In genomic region chr5:95142145-95142544, GRCh38 we compare ENCODE assay signal across 19 cellular contexts.
DNase-seq lines count a peak whose midpoint lies in the region; ATAC-seq and TF ChIP-seq lines count a peak whose summit lies in the region.
"Had no signal": no experiment of that assay in that cellular context is flagged by ENCODE, and none has a peak within 500 bp of the region (broad histone marks: within the 10 kb centered on the region; RNA-seq: fewer than 3 reads in every experiment).

No MANE protein-coding gene starts in this region.

- no peaks in the 10 kb centered on the region for H3K27me3 ChIP-seq in left ventricle myocardium inferior (ENCODE audit: low read depth)
- H3K27me3 ChIP-seq: BLaER1 treated with 17β-estradiol and CSF1 and Interleukin-3, amounts not matched to agents 10 nM and 100 nM had no signal

- H3K4me3 ChIP-seq in left ventricle myocardium inferior = no peak overlapping the region
- H3K4me3 ChIP-seq: A549; BLaER1 treated with 17β-estradiol and CSF1 and Interleukin-3, amounts not matched to agents 10 nM and 100 nM; GM12878 had no signal

- peaks cover 16% of the 10 kb centered on the region for H3K4me1 ChIP-seq in left ventricle myocardium inferior
- H3K4me1 ChIP-seq: A549; BLaER1 treated with 17β-estradiol and CSF1 and Interleukin-3, amounts not matched to agents 10 nM and 100 nM had no signal

- no peak for TF ChIP-seq CTCF in left ventricle myocardium inferior (IDR thresholded peaks at IDR 0.05; ENCODE audit: borderline replicate concordance)
- TF ChIP-seq CTCF in HFFc6 (IDR thresholded peaks at IDR 0.05) = no peak

- ATAC-seq in Right ventricle myocardium superior (ENCODE audit: poor library complexity) = no peak
- ATAC-seq: A549; CD8-positive, alpha-beta T cell; GM12878 had no signal

- H3K4me3 Mint-ChIP-seq in HFFc6 = no peak overlapping the region
- H3K4me3 Mint-ChIP-seq: B cell; CD4-positive, alpha-beta T cell; CD8-positive, alpha-beta T cell had no signal

- H3K27ac ChIP-seq in left ventricle myocardium inferior (replicated peaks) = peak overlapping the region; percentile 38
- H3K27ac ChIP-seq: 22Rv1; A549; BLaER1 treated with 17β-estradiol and CSF1 and Interleukin-3, amounts not matched to agents 10 nM and 100 nM; C4-2B had no signal

- H3K9me3 Mint-ChIP-seq in HFFc6 = 0 out of 2 replicates have a peak, but pooled peaks cover under 1% of the 10 kb centered on the region
- H3K9me3 Mint-ChIP-seq: CD4-positive, alpha-beta T cell; CD8-positive, alpha-beta T cell had no signal

- intact Hi-C loops in left ventricle myocardium inferior (cut with micrococcal nuclease) = no loop called here
- intact Hi-C loops in Right ventricle myocardium superior (cut with DNase I) = no loop called here

- H3K36me3 Mint-ChIP-seq in HFFc6 (ENCODE audit: low read depth) = no peaks in the 10 kb centered on the region
- H3K36me3 Mint-ChIP-seq: CD8-positive, alpha-beta T cell had no signal

- no peaks in the 10 kb centered on the region for H3K36me3 ChIP-seq in left ventricle myocardium inferior
- H3K36me3 ChIP-seq: BLaER1 treated with 17β-estradiol and CSF1 and Interleukin-3, amounts not matched to agents 10 nM and 100 nM had no signal

- DNase-seq in left ventricle myocardium inferior (no peak), Right ventricle myocardium superior (no peak), glomerular endothelial cell (ENCODE audit: extremely low read depth, low read depth, low spot score) (peak; percentile 41), pulmonary artery endothelial cell (ENCODE audit: low read depth, low spot score) (peak; percentile 35), NCI-H1436 (lab: John Stamatoyannopoulos, UW) (no peak), hepatic stellate cell (ENCODE audit: low spot score) (no peak), HFFc6 (no peak)
- DNase-seq: AML-193; Caco-2; Calu3; CD4-positive, alpha-beta T cell; CD8-positive, alpha-beta T cell; DMS79 treated with DMSO at 0.1 percent for 48 hours had no signal

- H3K27me3 Mint-ChIP-seq in HFFc6 (ENCODE audit: insufficient read depth) = peaks cover 12% of the 10 kb centered on the region
- H3K27me3 Mint-ChIP-seq: B cell; CD4-positive, alpha-beta T cell had no signal

- no peak overlapping the region for H3K27ac Mint-ChIP-seq in HFFc6
- H3K27ac Mint-ChIP-seq: B cell; CD4-positive, alpha-beta T cell; CD8-positive, alpha-beta T cell had no signal

- H3K4me1 Mint-ChIP-seq in HFFc6 (ENCODE audit: low read depth) = no peaks in the 10 kb centered on the region
- H3K4me1 Mint-ChIP-seq: B cell had no signal

- peaks cover 25% of the 10 kb centered on the region for H3K9me3 ChIP-seq in left ventricle myocardium inferior (replicated peaks)
- H3K9me3 ChIP-seq: A549, Caco-2 had no signal

Comparison
In these comparisons a context has a peak if more than half of its experiments do, and no peak if none do; other contexts are left out.
1. DNase-seq: peak in glomerular endothelial cell (single experiment) and pulmonary artery endothelial cell (single experiment); none in left ventricle myocardium inferior (single experiment), Right ventricle myocardium superior (single experiment), NCI-H1436 (single experiment), hepatic stellate cell (single experiment) and HFFc6 (single experiment).